In the genomic region with DNA sequence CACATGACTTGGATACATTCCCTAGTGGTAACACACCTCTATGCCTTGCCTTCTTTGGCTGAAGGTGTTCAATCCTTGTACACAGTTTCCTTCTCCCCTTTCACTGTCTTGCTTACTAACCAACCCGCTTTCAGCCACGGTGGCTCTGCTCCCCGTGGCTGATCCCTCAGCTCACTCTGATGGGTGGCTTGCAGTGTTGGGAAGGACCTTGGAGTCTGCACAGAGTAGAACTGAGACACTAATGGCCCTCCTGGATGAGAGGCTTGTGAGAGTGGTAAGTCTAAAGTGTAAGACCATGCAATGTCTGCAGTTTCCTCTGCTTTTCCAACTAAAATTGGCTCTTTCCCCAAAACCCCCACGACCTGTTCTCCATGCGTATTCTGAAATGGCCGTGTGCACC, we compare ENCODE assay signal across 17 cellular contexts. TPM values are rescaled to one million over a fixed set of nuclear protein-coding genes. Genes with fewer than 3 reads are reported as not detected.
DNase-seq lines count a peak whose midpoint lies in the region; ATAC-seq and TF ChIP-seq lines count a peak whose summit lies in the region.
"Had no signal": no experiment of that assay in that cellular context is flagged by ENCODE, and none has a peak within 500 bp of the region (broad histone marks: within the 10 kb centered on the region; RNA-seq: fewer than 3 reads in every experiment).

No MANE protein-coding gene starts in this region.

- DNase-seq in MCF 10A (ENCODE audit: unreplicated experiment) (no peak), breast epithelium (ENCODE audit: low spot score in 2 of 2) (no peak), lower lobe of right lung (no peak), upper lobe of right lung (no peak), NCI-H1694 treated with DMSO at 0.1 percent for 48 hours (lab: John Stamatoyannopoulos, UW) (no peak)
- DNase-seq: 8988T; C1 segment of cervical spinal cord; Caco-2; CD4-positive, CD25-positive, alpha-beta regulatory T cell; CD8-positive, alpha-beta T cell; DMS153; DND-41; GOT3; HFFc6 had no signal

- peaks cover 15% of the 10 kb centered on the region for H3K9me3 Mint-ChIP-seq in MCF 10A (ENCODE audit: unreplicated experiment)

- CTCF ChIA-PET in MCF 10A (lab: Yijun Ruan, JAX): no interaction called here

- H3K9me3 ChIP-seq in breast epithelium (peaks cover 0 to 16% of the 10 kb centered on the region in 2 donors), lower lobe of right lung (peaks cover 4% of the 10 kb centered on the region), upper lobe of right lung (no peaks in the 10 kb centered on the region)
- H3K9me3 ChIP-seq: A549, HAP-1 had no signal

- peaks cover 6% of the 10 kb centered on the region for H3K4me1 Mint-ChIP-seq in MCF 10A (ENCODE audit: insufficient read depth, unreplicated experiment)
- H3K4me1 Mint-ChIP-seq: CD4-positive, CD25-positive, alpha-beta regulatory T cell had no signal

- no peaks in the 10 kb centered on the region for H3K4me1 ChIP-seq in breast epithelium
- no peaks in the 10 kb centered on the region for H3K4me1 ChIP-seq in lower lobe of right lung
- no peaks in the 10 kb centered on the region for H3K4me1 ChIP-seq in upper lobe of right lung
- H3K4me1 ChIP-seq: A549, Caco-2, HAP-1 had no signal

- H3K27me3 ChIP-seq in breast epithelium: no peaks in the 10 kb centered on the region
- no peaks in the 10 kb centered on the region for H3K27me3 ChIP-seq in lower lobe of right lung (ENCODE audit: low read depth)
- H3K27me3 ChIP-seq in upper lobe of right lung: no peaks in the 10 kb centered on the region

- intact Hi-C loops in MCF 10A (cut with micrococcal nuclease) (no loop called here), breast epithelium (cut with DNase I; ENCODE audit: low total_unique reads) (no loop called here), lower lobe of right lung (cut with DNase I) (no loop called here), upper lobe of right lung (cut with DNase I) (no loop called here)

- H3K27ac ChIP-seq in breast epithelium (no peak overlapping the region), lower lobe of right lung (no peak overlapping the region), upper lobe of right lung (no peak overlapping the region)
- H3K27ac ChIP-seq: A549 had no signal

- H3K36me3 Mint-ChIP-seq in MCF 10A (ENCODE audit: insufficient read depth, unreplicated experiment): no peaks in the 10 kb centered on the region
- H3K36me3 Mint-ChIP-seq: CD4-positive, CD25-positive, alpha-beta regulatory T cell; CD8-positive, alpha-beta T cell had no signal

- POLR2A ChIA-PET in MCF 10A (lab: Yijun Ruan, JAX): no interaction called here

- no peaks in the 10 kb centered on the region for H3K36me3 ChIP-seq in breast epithelium
- H3K36me3 ChIP-seq in lower lobe of right lung: no peaks in the 10 kb centered on the region
- no peaks in the 10 kb centered on the region for H3K36me3 ChIP-seq in upper lobe of right lung
- H3K36me3 ChIP-seq: HAP-1 had no signal

- no TSS peak for BruUV-seq in MCF 10A (replicated peaks; lab: Mats Ljungman, UMichigan)

- peak; percentile 23 to 49 for ATAC-seq in lower lobe of right lung
- ATAC-seq in upper lobe of right lung: peak; percentile 47
- ATAC-seq in GM21447 (IDR thresholded peaks at IDR 0.05; ENCODE audit: unreplicated experiment): no peak
- ATAC-seq: A549; CD8-positive, alpha-beta T cell had no signal

- no peak overlapping the region for H3K4me3 Mint-ChIP-seq in MCF 10A (ENCODE audit: unreplicated experiment)
- H3K4me3 Mint-ChIP-seq: CD4-positive, CD25-positive, alpha-beta regulatory T cell; CD8-positive, alpha-beta T cell; HFFc6 had no signal

- H3K4me3 ChIP-seq in breast epithelium: no peak overlapping the region
- H3K4me3 ChIP-seq in lower lobe of right lung: no peak overlapping the region
- no peak overlapping the region for H3K4me3 ChIP-seq in upper lobe of right lung
- H3K4me3 ChIP-seq: A549, HAP-1 had no signal

- no peak for TF ChIP-seq POLR2A in breast epithelium (IDR thresholded peaks at IDR 0.05)

- TF ChIP-seq CTCF in MCF 10A (IDR thresholded peaks at IDR 0.05; ENCODE audit: unreplicated experiment): no peak
- no peak for TF ChIP-seq CTCF in breast epithelium (IDR thresholded peaks at IDR 0.05)
- no peak for TF ChIP-seq CTCF in lower lobe of right lung (IDR thresholded peaks at IDR 0.05)
- TF ChIP-seq CTCF in upper lobe of right lung (IDR thresholded peaks at IDR 0.05): no peak

- H3K27me3 Mint-ChIP-seq in MCF 10A (ENCODE audit: insufficient read depth, unreplicated experiment): no peaks in the 10 kb centered on the region
- H3K27me3 Mint-ChIP-seq: CD4-positive, CD25-positive, alpha-beta regulatory T cell had no signal

- H3K27ac Mint-ChIP-seq in MCF 10A (ENCODE audit: low read depth, unreplicated experiment): peak overlapping the region; percentile 43
- H3K27ac Mint-ChIP-seq: CD4-positive, CD25-positive, alpha-beta regulatory T cell; CD8-positive, alpha-beta T cell; HFFc6 had no signal

RNA-seq across cellular contexts. Expression of a gene that starts 46.0 kb away (rescaled TPM):
- total RNA-seq in MCF 10A (2022): 16.8 and 19.3 TPM in 2 replicates
- 10 to 100 TPM; 11.8 to 17.0 (median 17.0) TPM for total RNA-seq in breast epithelium
- total RNA-seq in lower lobe of right lung: 12.7 TPM
- total RNA-seq in upper lobe of right lung: 11.3 TPM
